ENCODE assay signal across 13 cellular contexts in the genomic region with DNA sequence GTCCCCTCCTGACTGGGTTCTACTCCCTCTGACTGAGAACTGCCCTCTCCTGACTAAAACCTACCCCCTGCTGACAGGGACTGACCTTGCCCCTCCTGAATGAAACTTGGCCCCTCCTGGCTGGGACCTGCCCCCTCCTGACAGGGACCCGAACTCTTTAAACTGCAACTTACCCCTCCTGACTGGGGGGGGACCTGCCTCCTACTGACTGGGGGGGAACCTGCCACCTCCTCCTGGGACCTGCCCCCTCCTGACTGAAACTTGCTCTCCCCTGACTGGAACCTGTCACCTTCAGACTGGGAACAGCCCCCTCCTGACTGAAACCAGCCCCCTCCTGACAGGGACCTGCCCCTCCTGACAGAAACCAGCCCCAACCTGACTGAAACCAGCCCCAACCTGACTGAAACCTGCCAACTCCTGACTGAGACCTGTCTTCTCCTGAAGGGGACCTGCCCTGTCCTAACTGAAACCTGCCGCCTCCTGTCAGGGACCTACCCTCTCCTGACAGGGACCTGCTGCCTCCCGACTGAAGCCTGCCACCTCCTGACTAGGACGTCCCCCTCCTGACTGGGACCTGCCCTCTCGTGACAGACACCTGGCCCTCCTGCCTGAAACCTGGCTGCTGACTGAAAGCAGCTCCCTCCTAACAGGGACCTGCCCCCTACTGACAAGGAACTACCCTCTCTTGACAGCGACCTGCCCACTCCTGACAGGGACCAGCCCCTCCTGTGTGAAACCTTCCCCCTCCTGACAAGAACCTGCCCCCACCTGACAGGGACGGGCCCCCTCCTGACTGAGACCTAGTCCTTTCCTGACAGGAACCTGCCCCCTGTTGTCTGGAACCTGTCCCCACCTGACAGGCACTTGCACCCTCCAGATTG.
DNase-seq lines count a peak whose midpoint lies in the region; ATAC-seq and TF ChIP-seq lines count a peak whose summit lies in the region.
"Had no signal": no experiment of that assay in that cellular context is flagged by ENCODE, and none has a peak within 500 bp of the region (broad histone marks: within the 10 kb centered on the region; RNA-seq: fewer than 3 reads in every experiment).

No MANE protein-coding gene starts in this region.

- H3K4me3 Mint-ChIP-seq in activated CD4-positive, alpha-beta T cell treated with anti-CD3 and anti-CD28 coated beads for 36 hours: no peak overlapping the region
- H3K4me3 Mint-ChIP-seq: naive B cell had no signal

- intact Hi-C loops in activated CD4-positive, alpha-beta T cell treated with anti-CD3 and anti-CD28 coated beads for 36 hours (cut with DNase I, micrococcal nuclease): no loop called here

- no peak for DNase-seq in activated CD4-positive, alpha-beta T cell treated with anti-CD3 and anti-CD28 coated beads for 36 hours
- no peak for DNase-seq in activated CD4-positive, alpha-beta T cell treated with anti-CD3 and anti-CD28 coated beads for 1 hour
- DNase-seq in RWPE1 (ENCODE audit: low spot score) (no peak), kidney tubule cell (ENCODE audit: low spot score) (peak; percentile 78), 8988T (no peak), HEK293T (ENCODE audit: extremely low spot score) (no peak), NCI-H345 (lab: John Stamatoyannopoulos, UW) (no peak)
- DNase-seq: KBM-7, naive B cell, NCI-H2029, T-helper 1 cell, upper lobe of right lung had no signal

- H3K36me3 Mint-ChIP-seq in activated CD4-positive, alpha-beta T cell treated with anti-CD3 and anti-CD28 coated beads for 36 hours (ENCODE audit: low read depth): no peaks in the 10 kb centered on the region
- H3K36me3 Mint-ChIP-seq: naive B cell had no signal

- H3K27me3 Mint-ChIP-seq in activated CD4-positive, alpha-beta T cell treated with anti-CD3 and anti-CD28 coated beads for 36 hours: peaks cover 7% of the 10 kb centered on the region

- H3K27me3 ChIP-seq in stomach smooth muscle (ENCODE audit: control insufficient read depth in 1 of 2, insufficient read depth in 2 of 2, low read length in 2 of 2): no peaks in the 10 kb centered on the region
- H3K27me3 ChIP-seq: upper lobe of right lung had no signal

- POLR2A ChIA-PET in activated CD4-positive, alpha-beta T cell treated with anti-CD3 and anti-CD28 coated beads for 36 hours (lab: Charles Lee): no interaction called here
- POLR2A ChIA-PET in RWPE1 (lab: Yijun Ruan, JAX; ENCODE audit: low non-redundant PET) (interaction anchor here (0.8 kb wide), 1 partner anchor 80 kb away, joined by 15 read pairs; no protein-coding TSS in a partner anchor), HEK293T (lab: Yijun Ruan, JAX) (no interaction called here)

- no peak overlapping the region for H3K4me3 ChIP-seq in stomach smooth muscle (ENCODE audit: low read length in 2 of 2)
- H3K4me3 ChIP-seq: upper lobe of right lung had no signal

- ATAC-seq in activated CD4-positive, alpha-beta T cell treated with anti-CD3 and anti-CD28 coated beads for 36 hours: peak; percentile 16

- H3K36me3 ChIP-seq in stomach smooth muscle (ENCODE audit: control insufficient read depth in 2 of 2, insufficient read depth in 2 of 2, low read length in 2 of 2): peaks cover 30 to 31% of the 10 kb centered on the region in 2 donors

- peaks cover 18% of the 10 kb centered on the region for H3K4me1 ChIP-seq in stomach smooth muscle (ENCODE audit: control insufficient read depth, insufficient read depth, low read length)

- no peaks in the 10 kb centered on the region for H3K4me1 Mint-ChIP-seq in activated CD4-positive, alpha-beta T cell treated with anti-CD3 and anti-CD28 coated beads for 36 hours

- no peaks in the 10 kb centered on the region for H3K9me3 ChIP-seq in stomach smooth muscle (ENCODE audit: control insufficient read depth in 2 of 2, low read length in 2 of 2)
- H3K9me3 ChIP-seq: upper lobe of right lung had no signal

- no peak for TF ChIP-seq CTCF in RWPE1 (conservative IDR thresholded peaks at IDR 0.05; ENCODE audit: low read depth)

- peak overlapping the region; percentile 62 for H3K27ac ChIP-seq in RWPE1
- peak overlapping the region; percentile 37 for H3K27ac ChIP-seq in stomach smooth muscle (ENCODE audit: low read length)
- H3K27ac ChIP-seq: upper lobe of right lung had no signal

- CTCF ChIA-PET in activated CD4-positive, alpha-beta T cell treated with anti-CD3 and anti-CD28 coated beads for 36 hours (lab: Charles Lee): no interaction called here
- CTCF ChIA-PET in RWPE1 (lab: Yijun Ruan, JAX): no interaction called here
- CTCF ChIA-PET in HEK293T (lab: Yijun Ruan, JAX): no interaction called here

- H3K27ac Mint-ChIP-seq in activated CD4-positive, alpha-beta T cell treated with anti-CD3 and anti-CD28 coated beads for 36 hours: no peak overlapping the region

- no peaks in the 10 kb centered on the region for H3K9me3 Mint-ChIP-seq in activated CD4-positive, alpha-beta T cell treated with anti-CD3 and anti-CD28 coated beads for 36 hours (ENCODE audit: low read depth)
- H3K9me3 Mint-ChIP-seq: naive B cell had no signal

- no peak overlapping the region for H3K9ac ChIP-seq in stomach smooth muscle (ENCODE audit: low read length in 2 of 2)

TF ChIP-seq in HEK293T, 16 proteins besides CTCF, POLR2A, EP300 and RAD21:
- no peak for TF ChIP-seq ELF4 (IDR thresholded peaks at IDR 0.05)
- TF ChIP-seq, protein P1, sequence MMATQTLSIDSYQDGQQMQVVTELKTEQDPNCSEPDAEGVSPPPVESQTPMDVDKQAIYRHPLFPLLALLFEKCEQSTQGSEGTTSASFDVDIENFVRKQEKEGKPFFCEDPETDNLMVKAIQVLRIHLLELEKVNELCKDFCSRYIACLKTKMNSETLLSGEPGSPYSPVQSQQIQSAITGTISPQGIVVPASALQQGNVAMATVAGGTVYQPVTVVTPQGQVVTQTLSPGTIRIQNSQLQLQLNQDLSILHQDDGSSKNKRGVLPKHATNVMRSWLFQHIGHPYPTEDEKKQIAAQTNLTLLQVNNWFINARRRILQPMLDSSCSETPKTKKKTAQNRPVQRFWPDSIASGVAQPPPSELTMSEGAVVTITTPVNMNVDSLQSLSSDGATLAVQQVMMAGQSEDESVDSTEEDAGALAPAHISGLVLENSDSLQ (IDR thresholded peaks at IDR 0.05): no peak
- TF ChIP-seq BHLHE40 (IDR thresholded peaks at IDR 0.05; ENCODE audit: borderline replicate concordance): no peak
- no peak for TF ChIP-seq FOXM1 (IDR thresholded peaks at IDR 0.05; ENCODE audit: borderline replicate concordance)
- TF ChIP-seq FOXA1 (IDR thresholded peaks at IDR 0.05): no peak
- no peak for TF ChIP-seq NFRKB (IDR thresholded peaks at IDR 0.05)
- TF ChIP-seq CTBP1 (IDR thresholded peaks at IDR 0.05; ENCODE audit: borderline replicate concordance): no peak
- no peak for TF ChIP-seq ZNF384 (IDR thresholded peaks at IDR 0.05)
- TF ChIP-seq FOXK2 (IDR thresholded peaks at IDR 0.05): no peak
- no peak for TF ChIP-seq SP1 (IDR thresholded peaks at IDR 0.05)
- TF ChIP-seq LEF1 (IDR thresholded peaks at IDR 0.05; ENCODE audit: borderline replicate concordance): no peak
- TF ChIP-seq TARDBP (IDR thresholded peaks at IDR 0.05): no peak
- TF ChIP-seq ARNT (IDR thresholded peaks at IDR 0.05): no peak
- no peak for TF ChIP-seq L3MBTL2 (conservative IDR thresholded peaks at IDR 0.05)
- TF ChIP-seq HDGF (IDR thresholded peaks at IDR 0.05; ENCODE audit: borderline replicate concordance): no peak
- no peak for TF ChIP-seq SUZ12 (IDR thresholded peaks at IDR 0.05)
TF ChIP-seq in HEK293T: peak in this region for 0.
